In the genomic region with DNA sequence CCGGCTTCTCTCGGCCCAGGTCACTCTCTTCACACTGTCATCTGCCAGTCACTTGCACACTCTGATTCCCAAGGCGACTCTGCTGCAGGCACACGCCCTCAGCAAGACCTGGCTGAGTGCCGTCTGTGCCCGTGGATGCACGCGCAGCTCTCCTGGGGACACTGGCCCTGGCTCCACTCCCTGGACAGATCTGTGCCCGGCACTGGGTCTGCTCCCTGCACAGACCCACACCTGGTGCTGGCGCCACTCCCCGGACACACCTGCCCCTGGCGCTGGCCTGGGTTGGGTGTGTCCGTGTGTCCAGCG, we compare ENCODE assay signal across 18 cellular contexts.
"Had no signal": no experiment of that assay in that cellular context is flagged by ENCODE, and none has a peak within 500 bp of the region (broad histone marks: within the 10 kb centered on the region; RNA-seq: fewer than 3 reads in every experiment).

No MANE protein-coding gene starts in this region.

- H3K4me1 ChIP-seq: parathyroid adenoma, upper lobe of left lung had no signal

- H3K27me3 Mint-ChIP-seq: activated naive CD4-positive, alpha-beta T cell treated with anti-CD3 and anti-CD28 coated beads, Interleukin-2, amount 50 U/mL, for 24 hours; T-helper 17 cell had no signal

- H3K9me3 Mint-ChIP-seq: activated naive CD4-positive, alpha-beta T cell treated with anti-CD3 and anti-CD28 coated beads, Interleukin-2, amount 50 U/mL, for 24 hours had no signal

- H3K4me1 Mint-ChIP-seq: memory B cell; stimulated activated memory B cell treated with anti-CD40 and anti-IgM and Interleukin-4, amounts not matched to agents 10 μg/mL and 1 μg/mL and 100 μg/mL, for 72 hours had no signal

- H3K4me3 Mint-ChIP-seq: activated naive CD4-positive, alpha-beta T cell treated with anti-CD3 and anti-CD28 coated beads, Interleukin-2, amount 50 U/mL, for 24 hours; brain; effector memory CD8-positive, alpha-beta T cell; memory B cell; nephron; stimulated activated memory B cell treated with anti-CD40 and anti-IgM and Interleukin-4, amounts not matched to agents 10 μg/mL and 1 μg/mL and 100 μg/mL, for 72 hours had no signal

- H3K36me3 Mint-ChIP-seq: stimulated activated memory B cell treated with anti-CD40 and anti-IgM and Interleukin-4, amounts not matched to agents 10 μg/mL and 1 μg/mL and 100 μg/mL, for 72 hours had no signal

- H3K36me3 ChIP-seq: esophagus muscularis mucosa, upper lobe of left lung had no signal

- H3K27ac Mint-ChIP-seq: memory B cell; nephron; stimulated activated memory B cell treated with anti-CD40 and anti-IgM and Interleukin-4, amounts not matched to agents 10 μg/mL and 1 μg/mL and 100 μg/mL, for 72 hours had no signal

- H3K4me3 ChIP-seq: esophagus muscularis mucosa, skin epidermis, upper lobe of left lung had no signal

- DNase-seq: activated CD4-positive, alpha-beta T cell treated with anti-CD3 and anti-CD28 coated beads for 48 hours; activated gamma-delta T cell treated with Interleukin-2 at 50 U/mL for 16 hours; activated T-cell treated with anti-CD3 and anti-CD28 coated beads, Interleukin-2, amount 50 U/mL, for 1 hour; central memory CD4-positive, alpha-beta T cell; effector memory CD8-positive, alpha-beta T cell; hypothalamus; nucleus accumbens; right cardiac atrium; T-helper 17 cell; upper lobe of left lung had no signal

- H3K27ac ChIP-seq: esophagus muscularis mucosa, parathyroid adenoma, upper lobe of left lung had no signal

- H3K9ac ChIP-seq: parathyroid adenoma had no signal

- ATAC-seq: effector memory CD8-positive, alpha-beta T cell; right cardiac atrium; T-helper 17 cell had no signal

- H3K27me3 ChIP-seq: upper lobe of left lung had no signal
